In genomic region chr9:28329323-28329722, GRCh38 we compare ENCODE assay signal across 23 cellular contexts.
DNase-seq lines count a peak whose midpoint lies in the region; ATAC-seq, FAIRE-seq and TF ChIP-seq lines count a peak whose summit lies in the region.
"Had no signal": no experiment of that assay in that cellular context is flagged by ENCODE, and none has a peak within 500 bp of the region (broad histone marks: within the 10 kb centered on the region; RNA-seq: fewer than 3 reads in every experiment).

No MANE protein-coding gene starts in this region.

- no peak overlapping the region for H4K8ac ChIP-seq in trophoblast cell (ENCODE audit: low read depth, low read length)

- no peak overlapping the region for H3K23ac ChIP-seq in trophoblast cell (ENCODE audit: low read length)

- H2AFZ ChIP-seq in keratinocyte (ENCODE audit: control insufficient read depth, low read length), result peak overlapping the region; percentile 36
- H2AFZ ChIP-seq in trophoblast cell (ENCODE audit: insufficient read depth, low read length, poor library complexity), result no peak overlapping the region

- CTCF ChIA-PET in RWPE1 (lab: Yijun Ruan, JAX), result interaction anchor here (0.7 kb wide), 1 partner anchor 546 kb away, joined by 4 read pairs; no protein-coding TSS in a partner anchor

- DNase-seq in NCI-H1105 (lab: John Stamatoyannopoulos, UW) (peak; percentile 82), NCI-H1694 (lab: John Stamatoyannopoulos, UW) (peak; percentile 58), RWPE1 (ENCODE audit: low spot score) (peak; percentile 20), keratinocyte (ENCODE audit: low read depth, low spot score) (no peak), trophoblast cell (no peak), NOMO-1 treated with dmso at 0.1 percent for 144 hours (lab: John Stamatoyannopoulos, UW; ENCODE audit: unreplicated experiment) (no peak)
- DNase-seq: ACHN; CD4-positive, alpha-beta T cell; COR-L47; DMS 273 treated with DMSO at 0.1 percent for 48 hours; DMS79 treated with DMSO at 0.1 percent for 48 hours; H7; Kasumi-1; MG63; NCI-H1436 treated with DMSO at 0.1 percent for 48 hours; NCI-H526; OCI-M1; T-helper 1 cell had no signal

- H3K4me1 ChIP-seq in keratinocyte (ENCODE audit: control insufficient read depth, extremely low read depth, insufficient read depth, low read length) (peaks cover 7% of the 10 kb centered on the region), trophoblast cell (ENCODE audit: control insufficient read depth in 1 of 2, insufficient read depth in 2 of 2, low read length in 2 of 2) (no peaks in the 10 kb centered on the region)
- H3K4me1 ChIP-seq: BLaER1, SJSA1 had no signal

- H4K12ac ChIP-seq in trophoblast cell (ENCODE audit: low read depth, low read length), result no peak overlapping the region

- no peak overlapping the region for H2AK5ac ChIP-seq in trophoblast cell (ENCODE audit: low read length)

- H3K36me3 ChIP-seq in keratinocyte (ENCODE audit: control insufficient read depth in 2 of 2, extremely low read depth in 1 of 2, insufficient read depth in 2 of 2, low read length in 2 of 2) (no peaks in the 10 kb centered on the region), trophoblast cell (ENCODE audit: control insufficient read depth in 1 of 2, insufficient read depth in 2 of 2, low read length in 2 of 2) (no peaks in the 10 kb centered on the region)
- H3K36me3 ChIP-seq: BLaER1, MG63, SJSA1 had no signal

- H3K9me3 ChIP-seq in keratinocyte (ENCODE audit: control insufficient read depth, low read depth, low read length) (no peaks in the 10 kb centered on the region), trophoblast cell (ENCODE audit: insufficient read depth, low read depth, low read length) (no peaks in the 10 kb centered on the region)
- H3K9me3 ChIP-seq: BLaER1, MG63, SJSA1 had no signal

- no peak overlapping the region for H2BK12ac ChIP-seq in trophoblast cell (ENCODE audit: low read length)

- H3K4me2 ChIP-seq in keratinocyte (ENCODE audit: control insufficient read depth, extremely low read depth, insufficient read depth, low read depth, low read length), result peak overlapping the region; percentile 8
- H3K4me2 ChIP-seq in trophoblast cell (ENCODE audit: low read length), result no peak overlapping the region
- H3K4me2 ChIP-seq: BLaER1 had no signal

- no peak overlapping the region for H3K9ac ChIP-seq in keratinocyte (ENCODE audit: control insufficient read depth, extremely low read depth, insufficient read depth, low read length)
- no peak overlapping the region for H3K9ac ChIP-seq in trophoblast cell (ENCODE audit: low read length)
- H3K9ac ChIP-seq: BLaER1 had no signal

- no peak for TF ChIP-seq CTCF in RWPE1 (conservative IDR thresholded peaks at IDR 0.05; ENCODE audit: low read depth)
- TF ChIP-seq CTCF in keratinocyte (optimal IDR thresholded peaks at IDR 0.05 in 1 of 3, IDR thresholded peaks at IDR 0.05 in 1 of 3, conservative IDR thresholded peaks at IDR 0.05 in 1 of 3; ENCODE audit: extremely low read depth in 1 of 3, insufficient read depth in 2 of 3, low read length in 3 of 3), result no peak

- no peaks in the 10 kb centered on the region for H3K79me1 ChIP-seq in trophoblast cell (ENCODE audit: low read length)

- no CpG with 5 or more reads among the region's 3 CpGs for WGBS in trophoblast cell (ENCODE audit: extremely low coverage, insufficient coverage, insufficient read length)

- H2BK120ac ChIP-seq in trophoblast cell (ENCODE audit: insufficient read depth, low read length, poor library complexity), result no peak overlapping the region

- no peak overlapping the region for H3K4ac ChIP-seq in trophoblast cell (ENCODE audit: low read depth, low read length)

- H3K14ac ChIP-seq in trophoblast cell (ENCODE audit: low read length), result no peak overlapping the region

- H4K91ac ChIP-seq in trophoblast cell (ENCODE audit: low read depth, low read length), result no peak overlapping the region

- no peak overlapping the region for H2BK5ac ChIP-seq in trophoblast cell (ENCODE audit: low read depth, low read length, poor library complexity)

- no peak for ATAC-seq in HG02763 (IDR thresholded peaks at IDR 0.05; ENCODE audit: unreplicated experiment)
- ATAC-seq: Right ventricle myocardium inferior had no signal

- H3K27me3 ChIP-seq in keratinocyte (ENCODE audit: control insufficient read depth, extremely low read depth, insufficient read depth, low read length), result no peaks in the 10 kb centered on the region
- no peaks in the 10 kb centered on the region for H3K27me3 ChIP-seq in trophoblast cell (ENCODE audit: insufficient read depth, low read length)
- H3K27me3 ChIP-seq: BLaER1, MG63, SJSA1 had no signal

- dilution Hi-C loops in keratinocyte (cut with MboI; ENCODE audit: extremely low pct_ligation_motif_present, low sequenced_read_pairs), result no loop called here

- FAIRE-seq in keratinocyte (lab: Jason Lieb, UNC), result peak; percentile 57
- FAIRE-seq: RCC 7860 had no signal

- POLR2A ChIA-PET in RWPE1 (lab: Yijun Ruan, JAX; ENCODE audit: low non-redundant PET), result no interaction called here

- no peaks in the 10 kb centered on the region for H3K79me2 ChIP-seq in keratinocyte (ENCODE audit: control insufficient read depth, insufficient read depth, low read length)
- H3K79me2 ChIP-seq in trophoblast cell (ENCODE audit: control insufficient read depth, insufficient read depth, low read length, poor library complexity), result no peaks in the 10 kb centered on the region

- H3K4me3 ChIP-seq in keratinocyte (ENCODE audit: control insufficient read depth in 2 of 3, extremely low read depth in 1 of 3, insufficient read depth in 2 of 3, low read depth in 1 of 3, low read length in 3 of 3) (no peak overlapping the region), trophoblast cell (ENCODE audit: low read depth, low read length) (no peak overlapping the region)
- H3K4me3 ChIP-seq: BLaER1, MG63, SJSA1 had no signal

- H4K20me1 ChIP-seq in keratinocyte (ENCODE audit: control insufficient read depth, extremely low read depth, insufficient read depth, low read length), result no peaks in the 10 kb centered on the region
- H4K20me1 ChIP-seq: BLaER1 had no signal

- no peaks in the 10 kb centered on the region for H3K9me1 ChIP-seq in keratinocyte (ENCODE audit: control insufficient read depth, extremely low read depth, insufficient read depth, low read length)

- no peak overlapping the region for H3K18ac ChIP-seq in trophoblast cell (ENCODE audit: low read length)

- H3K27ac ChIP-seq in RWPE1 (no peak overlapping the region), keratinocyte (ENCODE audit: control insufficient read depth, insufficient read depth, low read length) (no peak overlapping the region), trophoblast cell (ENCODE audit: low read depth, low read length) (no peak overlapping the region)
- H3K27ac ChIP-seq: BLaER1, SJSA1 had no signal

Comparison
In these comparisons a context has a peak if more than half of its experiments do, and no peak if none do; other contexts are left out.
1. DNase-seq: peak in NCI-H1105 (single experiment), NCI-H1694 (single experiment) and RWPE1 (single experiment); none in keratinocyte (single experiment), trophoblast cell (0 of 2) and NOMO-1 treated with dmso at 0.1 percent for 144 hours (single experiment).